ENCODE assay signal across 1 cellular context in genomic region chr11:13064593-13064992, GRCh38.
TF ChIP-seq lines count a peak whose summit lies in the region.

No MANE protein-coding gene starts in this region.

TF ChIP-seq in H1, 55 proteins besides CTCF, POLR2A, EP300 and RAD21:
- no peak for TF ChIP-seq SP2 (IDR thresholded peaks at IDR 0.05; ENCODE audit: low read length)
- no peak for TF ChIP-seq JUND (IDR thresholded peaks at IDR 0.05; ENCODE audit: low read length)
- TF ChIP-seq FOSL1 (IDR thresholded peaks at IDR 0.05; ENCODE audit: insufficient read depth, low read depth, low read length): no peak
- TF ChIP-seq PHF8 (conservative IDR thresholded peaks at IDR 0.05; ENCODE audit: low read depth, low read length): no peak
- TF ChIP-seq SIN3A (conservative IDR thresholded peaks at IDR 0.05 in 1 of 2, IDR thresholded peaks at IDR 0.05 in 1 of 2; ENCODE audit: low read depth in 1 of 2, low read length in 2 of 2): no peak
- TF ChIP-seq CHD2 (IDR thresholded peaks at IDR 0.05; ENCODE audit: low read length): no peak
- TF ChIP-seq TEAD4 (IDR thresholded peaks at IDR 0.05; ENCODE audit: low read depth, low read length): no peak
- TF ChIP-seq SRF (IDR thresholded peaks at IDR 0.05; ENCODE audit: low read depth, low read length): no peak
- no peak for TF ChIP-seq SAP30 (IDR thresholded peaks at IDR 0.05; ENCODE audit: insufficient read depth, insufficient replicate concordance, low read length)
- no peak for TF ChIP-seq ATF3 (IDR thresholded peaks at IDR 0.05; ENCODE audit: insufficient read depth, low read depth, low read length)
- TF ChIP-seq BACH1 (IDR thresholded peaks at IDR 0.05; ENCODE audit: low read length): no peak
- TF ChIP-seq SP4 (IDR thresholded peaks at IDR 0.05; ENCODE audit: low read length): no peak
- no peak for TF ChIP-seq TAF7 (optimal IDR thresholded peaks at IDR 0.05; ENCODE audit: borderline replicate concordance, low read depth, low read length)
TF ChIP-seq in H1: peak in this region for 0.
